In the genomic region with DNA sequence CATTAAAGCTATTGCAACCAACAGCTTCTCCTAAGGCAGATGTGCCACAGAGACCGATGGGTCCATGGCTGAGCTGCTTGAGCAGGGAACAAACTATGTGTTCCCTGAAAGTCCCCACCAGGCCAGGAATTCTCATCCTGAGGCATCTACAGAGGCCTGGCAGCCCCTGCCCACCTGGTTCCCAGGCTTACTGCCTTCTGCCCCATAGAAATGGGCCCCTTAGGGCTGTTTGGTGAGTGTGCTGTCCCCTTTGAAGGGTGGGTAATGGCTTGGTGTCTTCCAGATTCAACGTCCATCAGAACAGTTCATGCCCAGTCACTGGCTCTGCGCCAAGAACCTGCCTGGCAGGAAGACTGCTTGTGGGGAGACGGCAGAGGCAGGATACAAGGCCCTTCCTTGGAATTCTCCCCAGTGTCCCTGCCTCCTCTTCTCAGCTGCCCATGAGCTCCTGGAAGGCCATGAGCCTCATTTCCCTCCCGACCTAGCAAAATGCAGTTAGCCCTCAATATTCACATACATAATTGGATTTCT, we compare ENCODE assay signal across 1 cellular context.
TF ChIP-seq lines count a peak whose summit lies in the region.

No MANE protein-coding gene starts in this region.

TF ChIP-seq in HepG2, 621 proteins besides CTCF, POLR2A, EP300 and RAD21:
- TF ChIP-seq AHR (CRISPR knock-in tag; IDR thresholded peaks at IDR 0.05) (no peak), LCORL (IDR thresholded peaks at IDR 0.05) (0 out of 2 replicates have a peak, but pooled peaks have one; percentile 35), LCORL (CRISPR knock-in tag; IDR thresholded peaks at IDR 0.05) (no peak), SALL2 (CRISPR knock-in tag; IDR thresholded peaks at IDR 0.05) (no peak)
- TF ChIP-seq, protein P1, sequence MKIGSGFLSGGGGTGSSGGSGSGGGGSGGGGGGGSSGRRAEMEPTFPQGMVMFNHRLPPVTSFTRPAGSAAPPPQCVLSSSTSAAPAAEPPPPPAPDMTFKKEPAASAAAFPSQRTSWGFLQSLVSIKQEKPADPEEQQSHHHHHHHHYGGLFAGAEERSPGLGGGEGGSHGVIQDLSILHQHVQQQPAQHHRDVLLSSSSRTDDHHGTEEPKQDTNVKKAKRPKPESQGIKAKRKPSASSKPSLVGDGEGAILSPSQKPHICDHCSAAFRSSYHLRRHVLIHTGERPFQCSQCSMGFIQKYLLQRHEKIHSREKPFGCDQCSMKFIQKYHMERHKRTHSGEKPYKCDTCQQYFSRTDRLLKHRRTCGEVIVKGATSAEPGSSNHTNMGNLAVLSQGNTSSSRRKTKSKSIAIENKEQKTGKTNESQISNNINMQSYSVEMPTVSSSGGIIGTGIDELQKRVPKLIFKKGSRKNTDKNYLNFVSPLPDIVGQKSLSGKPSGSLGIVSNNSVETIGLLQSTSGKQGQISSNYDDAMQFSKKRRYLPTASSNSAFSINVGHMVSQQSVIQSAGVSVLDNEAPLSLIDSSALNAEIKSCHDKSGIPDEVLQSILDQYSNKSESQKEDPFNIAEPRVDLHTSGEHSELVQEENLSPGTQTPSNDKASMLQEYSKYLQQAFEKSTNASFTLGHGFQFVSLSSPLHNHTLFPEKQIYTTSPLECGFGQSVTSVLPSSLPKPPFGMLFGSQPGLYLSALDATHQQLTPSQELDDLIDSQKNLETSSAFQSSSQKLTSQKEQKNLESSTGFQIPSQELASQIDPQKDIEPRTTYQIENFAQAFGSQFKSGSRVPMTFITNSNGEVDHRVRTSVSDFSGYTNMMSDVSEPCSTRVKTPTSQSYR (CRISPR knock-in tag; IDR thresholded peaks at IDR 0.05; ENCODE audit: borderline replicate concordance): no peak
